ENCODE assay signal across 12 cellular contexts in the genomic region with DNA sequence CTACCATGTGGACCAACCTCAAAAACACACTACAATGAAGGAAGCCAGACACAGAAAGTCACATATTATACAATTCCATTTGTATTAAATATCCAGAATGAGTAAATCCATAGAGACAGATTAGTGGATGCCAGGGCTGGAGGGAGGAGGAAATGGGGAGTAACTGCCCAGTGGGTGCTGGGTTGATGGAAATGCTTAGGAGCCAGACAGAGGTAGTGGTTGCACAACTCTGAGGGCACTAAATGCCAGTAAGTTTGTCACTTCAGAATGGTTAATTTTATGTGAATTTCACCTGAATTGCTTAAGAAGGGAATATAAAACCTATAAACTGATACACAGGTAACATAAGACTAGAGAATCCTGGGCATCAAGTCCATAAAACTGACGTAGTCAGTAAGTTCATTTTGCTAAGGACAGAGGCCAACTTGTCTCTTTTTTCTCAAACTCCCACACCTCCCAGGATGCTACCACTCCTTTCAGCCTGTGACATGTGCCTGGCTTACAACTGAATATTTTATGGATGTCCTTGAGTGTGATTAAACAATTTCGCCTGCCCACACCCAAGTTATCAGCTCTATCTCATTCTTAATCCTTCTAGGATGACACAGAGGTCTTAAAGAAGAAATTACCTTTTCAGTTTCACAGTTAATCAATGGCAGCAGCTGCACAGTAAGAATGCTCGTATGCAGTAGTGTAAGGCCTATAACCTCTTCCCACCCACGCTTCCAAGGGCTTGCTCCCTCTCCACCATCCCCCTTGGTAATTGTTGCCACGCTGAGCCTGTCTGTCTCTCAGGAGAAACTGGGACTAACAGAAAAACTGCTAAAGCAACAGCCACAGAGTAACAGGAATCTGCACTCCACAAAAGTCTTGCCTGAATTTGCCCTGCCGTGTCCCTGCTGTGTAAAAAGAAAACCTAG. TPM values are rescaled to one million over a fixed set of nuclear protein-coding genes. Genes with fewer than 3 reads are reported as not detected.
A peak's percentile ranks its signal among the peaks of the same experiment; 100 is the strongest.
DNase-seq lines count a peak whose midpoint lies in the region; ATAC-seq and TF ChIP-seq lines count a peak whose summit lies in the region.
"Had no signal": no experiment of that assay in that cellular context is flagged by ENCODE, and none has a peak within 500 bp of the region (broad histone marks: within the 10 kb centered on the region; RNA-seq: fewer than 3 reads in every experiment).

No MANE protein-coding gene starts in this region.

- H2AFZ ChIP-seq in Karpas-422 (ENCODE audit: low read length): peak overlapping the region; percentile 71; the same call in 1 of the 2 replicates

- peaks cover 14% of the 10 kb centered on the region for H3K36me3 Mint-ChIP-seq in activated CD4-positive, alpha-beta T cell treated with anti-CD3 and anti-CD28 coated beads for 36 hours (ENCODE audit: low read depth)
- peaks cover 14% of the 10 kb centered on the region for H3K36me3 Mint-ChIP-seq in activated naive CD8-positive, alpha-beta T cell treated with anti-CD3 and anti-CD28 coated beads, Interleukin-2, amount 10 ng/mL, durations not matched to agents 7 days and 5 days

- CTCF ChIA-PET in activated CD4-positive, alpha-beta T cell treated with anti-CD3 and anti-CD28 coated beads for 36 hours (lab: Charles Lee): interaction anchor here (0.9 to 1.5 kb wide), 4 partner anchors 13 to 444 kb away, joined by 3 to 5 read pairs (median 4); no protein-coding TSS in a partner anchor

- no peak overlapping the region for H3K4me3 Mint-ChIP-seq in activated CD4-positive, alpha-beta T cell treated with anti-CD3 and anti-CD28 coated beads for 36 hours
- no peak overlapping the region for H3K4me3 Mint-ChIP-seq in activated naive CD8-positive, alpha-beta T cell treated with anti-CD3 and anti-CD28 coated beads, Interleukin-2, amount 10 ng/mL, durations not matched to agents 7 days and 5 days

- no peak for TF ChIP-seq CTCF in neutrophil (IDR thresholded peaks at IDR 0.05)

- intact Hi-C loops in activated CD4-positive, alpha-beta T cell treated with anti-CD3 and anti-CD28 coated beads for 36 hours (cut with DNase I, micrococcal nuclease): no loop called here

- H3K27me3 Mint-ChIP-seq in activated CD4-positive, alpha-beta T cell treated with anti-CD3 and anti-CD28 coated beads for 36 hours: peaks cover 22% of the 10 kb centered on the region
- peaks cover 22% of the 10 kb centered on the region for H3K27me3 Mint-ChIP-seq in activated naive CD8-positive, alpha-beta T cell treated with anti-CD3 and anti-CD28 coated beads, Interleukin-2, amount 10 ng/mL, durations not matched to agents 7 days and 5 days

- H3K9me3 Mint-ChIP-seq in activated CD4-positive, alpha-beta T cell treated with anti-CD3 and anti-CD28 coated beads for 36 hours (ENCODE audit: low read depth): no peaks in the 10 kb centered on the region
- H3K9me3 Mint-ChIP-seq in activated naive CD8-positive, alpha-beta T cell treated with anti-CD3 and anti-CD28 coated beads, Interleukin-2, amount 10 ng/mL, durations not matched to agents 7 days and 5 days: no peaks in the 10 kb centered on the region

- H3K9me2 ChIP-seq in Karpas-422 (replicated peaks; ENCODE audit: insufficient read depth, low read length): no peaks in the 10 kb centered on the region

- no peaks in the 10 kb centered on the region for H4K20me1 ChIP-seq in Karpas-422 (ENCODE audit: insufficient read depth, low read depth, low read length)

- POLR2A ChIA-PET in activated CD4-positive, alpha-beta T cell treated with anti-CD3 and anti-CD28 coated beads for 36 hours (lab: Charles Lee): no interaction called here
- POLR2A ChIA-PET in activated naive CD8-positive, alpha-beta T cell treated with anti-CD3 and anti-CD28 coated beads, Interleukin-2, amount 10 ng/mL, durations not matched to agents 7 days and 5 days (lab: Charles Lee): interaction anchor here (1.0 to 1.1 kb wide), 2 partner anchors 67 to 239 kb away, joined by 4 to 5 read pairs; a partner anchor contains a TSS

- H3K4me2 ChIP-seq in Karpas-422 (ENCODE audit: low read depth, low read length, poor library complexity, severe bottlenecking): peak overlapping the region; percentile 23

- no peak overlapping the region for H3K4me3 ChIP-seq in Karpas-422 (ENCODE audit: low read length)
- H3K4me3 ChIP-seq in neutrophil (ENCODE audit: low read depth in 1 of 2, low read length in 1 of 2): peak overlapping the region; percentile 39 to 52
- H3K4me3 ChIP-seq: tibial artery had no signal

- ATAC-seq in activated CD4-positive, alpha-beta T cell treated with anti-CD3 and anti-CD28 coated beads for 36 hours: peak; percentile 48
- no peak for ATAC-seq in activated naive CD8-positive, alpha-beta T cell treated with anti-CD3 and anti-CD28 coated beads, Interleukin-2, amount 10 ng/mL, durations not matched to agents 7 days and 5 days (ENCODE audit: low read depth)
- no peak for ATAC-seq in GM21619 (IDR thresholded peaks at IDR 0.05; ENCODE audit: unreplicated experiment)
- ATAC-seq: foreskin keratinocyte had no signal

- H3K27me3 ChIP-seq in Karpas-422 (ENCODE audit: low read length) (no peaks in the 10 kb centered on the region), neutrophil (no peaks in the 10 kb centered on the region)

- H3K79me2 ChIP-seq in Karpas-422 (ENCODE audit: low read length): no peaks in the 10 kb centered on the region

- H3K4me1 ChIP-seq in Karpas-422 (ENCODE audit: low read length) (peaks cover 37% of the 10 kb centered on the region), neutrophil (ENCODE audit: control insufficient read depth in 1 of 2, insufficient read depth in 1 of 2, low read depth in 1 of 2, low read length in 1 of 2) (peaks cover 51 to 53% of the 10 kb centered on the region in 2 experiments)
- H3K4me1 ChIP-seq: foreskin keratinocyte had no signal

- H3K4me1 Mint-ChIP-seq in activated CD4-positive, alpha-beta T cell treated with anti-CD3 and anti-CD28 coated beads for 36 hours: peaks cover 10% of the 10 kb centered on the region
- peaks cover 16% of the 10 kb centered on the region for H3K4me1 Mint-ChIP-seq in activated naive CD8-positive, alpha-beta T cell treated with anti-CD3 and anti-CD28 coated beads, Interleukin-2, amount 10 ng/mL, durations not matched to agents 7 days and 5 days

- H3K27ac Mint-ChIP-seq in activated CD4-positive, alpha-beta T cell treated with anti-CD3 and anti-CD28 coated beads for 36 hours: peak overlapping the region; percentile 9
- H3K27ac Mint-ChIP-seq in activated naive CD8-positive, alpha-beta T cell treated with anti-CD3 and anti-CD28 coated beads, Interleukin-2, amount 10 ng/mL, durations not matched to agents 7 days and 5 days: peak overlapping the region; percentile 72

- H3K9me3 ChIP-seq in Karpas-422 (ENCODE audit: low read length) (no peaks in the 10 kb centered on the region), neutrophil (no peaks in the 10 kb centered on the region)
- H3K9me3 ChIP-seq: tibial artery had no signal

- DNase-seq in activated CD4-positive, alpha-beta T cell treated with anti-CD3 and anti-CD28 coated beads for 36 hours: no peak
- DNase-seq in activated CD4-positive, alpha-beta T cell treated with anti-CD3 and anti-CD28 coated beads for 1 hour: no peak
- no peak for DNase-seq in Karpas-422
- no peak for DNase-seq in activated naive CD8-positive, alpha-beta T cell treated with anti-CD3 and anti-CD28 coated beads, Interleukin-2, amount 10 ng/mL, durations not matched to agents 7 days and 5 days
- no peak for DNase-seq in stimulated activated CD4-positive, alpha-beta T cell treated with anti-CD3 and anti-CD28 coated beads, Interleukin-4, amount 100 ng/mL, for 4 hours
- no peak for DNase-seq in OCI-M1 (lab: John Stamatoyannopoulos, UW)
- DNase-seq: foreskin keratinocyte had no signal

- H3K36me3 ChIP-seq in Karpas-422 (ENCODE audit: insufficient read depth, low read length) (peaks cover 11% of the 10 kb centered on the region; the same call in 1 of the 2 replicates), neutrophil (no peaks in the 10 kb centered on the region)

- H3K27ac ChIP-seq in Karpas-422 (ENCODE audit: low read length): peak overlapping the region; percentile 39
- H3K27ac ChIP-seq in neutrophil: peak overlapping the region; percentile 95
- H3K27ac ChIP-seq: foreskin keratinocyte, tibial artery had no signal

- H3K9ac ChIP-seq in Karpas-422 (ENCODE audit: low read length): no peak overlapping the region

RNA-seq across cellular contexts. Expression of a gene that starts 5.9 kb away (rescaled TPM):
- total RNA-seq in activated CD4-positive, alpha-beta T cell treated with anti-CD3 and anti-CD28 coated beads for 36 hours: not detected
- total RNA-seq in Karpas-422 (2014; rRNA removed; shearing (Covaris generic); ENCODE audit: low replicate concordance): not detected in 2 replicates
- not detected for total RNA-seq in activated naive CD8-positive, alpha-beta T cell treated with anti-CD3 and anti-CD28 coated beads, Interleukin-2, amount 10 ng/mL, durations not matched to agents 7 days and 5 days
- total RNA-seq: foreskin keratinocyte, mesenteric fat pad, posterior vena cava had no signal

RNA-seq across cellular contexts. Expression of a gene that starts 33.5 kb away (rescaled TPM):
- total RNA-seq in activated CD4-positive, alpha-beta T cell treated with anti-CD3 and anti-CD28 coated beads for 36 hours: 1 to 10 TPM; 8.5 to 9.7 TPM
- 4.7 and 19.3 TPM in 2 replicates for total RNA-seq in Karpas-422 (2014; rRNA removed; shearing (Covaris generic); ENCODE audit: low replicate concordance)
- 10 to 100 TPM; 14.7 to 17.6 TPM for total RNA-seq in activated naive CD8-positive, alpha-beta T cell treated with anti-CD3 and anti-CD28 coated beads, Interleukin-2, amount 10 ng/mL, durations not matched to agents 7 days and 5 days
